Comparison of ENCODE assay signal across 1 cellular context in the genomic region with DNA sequence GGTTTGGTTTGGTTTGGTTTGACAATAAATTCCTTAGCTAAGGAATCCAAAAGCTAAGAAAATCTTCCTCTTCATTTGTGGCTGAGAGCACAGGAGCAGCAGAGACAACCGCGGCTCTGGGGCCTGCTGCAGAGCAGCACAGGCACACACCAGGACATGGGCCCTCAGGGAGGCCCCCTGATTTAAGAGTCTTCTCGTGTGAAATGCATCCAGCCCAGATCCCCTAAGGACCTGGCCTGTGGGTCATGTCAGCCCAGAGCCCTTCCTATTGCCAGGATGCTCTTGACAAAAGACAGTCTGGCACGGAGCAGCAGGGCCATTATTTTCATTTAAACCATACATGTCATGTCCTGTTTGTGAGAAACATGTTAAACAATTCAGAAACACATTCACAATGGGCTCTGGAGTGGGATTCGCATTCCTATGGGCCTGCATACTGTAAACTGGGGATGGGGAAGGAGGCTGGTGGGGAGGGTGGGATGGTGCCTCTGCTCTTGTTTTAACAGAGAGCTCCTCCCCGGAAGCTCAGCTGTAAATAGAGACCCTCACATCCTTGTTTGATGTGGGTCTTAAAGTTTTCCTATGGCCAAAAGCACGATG.
TF ChIP-seq lines count a peak whose summit lies in the region.

No MANE protein-coding gene starts in this region.

TF ChIP-seq in WTC11, 78 proteins besides CTCF, POLR2A, EP300 and RAD21 (continued from another document):
- TF ChIP-seq FOXP1 (CRISPR knock-in tag; IDR thresholded peaks at IDR 0.05; ENCODE audit: borderline replicate concordance) (no peak), ZNF671 (CRISPR knock-in tag; IDR thresholded peaks at IDR 0.05) (no peak), ZNF138 (CRISPR knock-in tag; conservative IDR thresholded peaks at IDR 0.05) (no peak), CBFB (CRISPR knock-in tag; IDR thresholded peaks at IDR 0.05; ENCODE audit: low read depth) (no peak), IRF2 (CRISPR knock-in tag; IDR thresholded peaks at IDR 0.05; ENCODE audit: borderline replicate concordance, low read depth) (no peak), ZNF317 (CRISPR knock-in tag; IDR thresholded peaks at IDR 0.05; ENCODE audit: borderline replicate concordance, low read depth) (no peak), NFATC4 (CRISPR knock-in tag; IDR thresholded peaks at IDR 0.05) (no peak), CREM (CRISPR knock-in tag; IDR thresholded peaks at IDR 0.05) (no peak), EMX1 (CRISPR knock-in tag; IDR thresholded peaks at IDR 0.05) (no peak), KAT7 (CRISPR knock-in tag; IDR thresholded peaks at IDR 0.05; ENCODE audit: borderline replicate concordance) (no peak), CREB1 (CRISPR knock-in tag; IDR thresholded peaks at IDR 0.05) (no peak)
- TF ChIP-seq, protein P1, sequence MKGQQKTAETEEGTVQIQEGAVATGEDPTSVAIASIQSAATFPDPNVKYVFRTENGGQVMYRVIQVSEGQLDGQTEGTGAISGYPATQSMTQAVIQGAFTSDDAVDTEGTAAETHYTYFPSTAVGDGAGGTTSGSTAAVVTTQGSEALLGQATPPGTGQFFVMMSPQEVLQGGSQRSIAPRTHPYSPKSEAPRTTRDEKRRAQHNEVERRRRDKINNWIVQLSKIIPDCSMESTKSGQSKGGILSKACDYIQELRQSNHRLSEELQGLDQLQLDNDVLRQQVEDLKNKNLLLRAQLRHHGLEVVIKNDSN (CRISPR knock-in tag; IDR thresholded peaks at IDR 0.05) = no peak
